1 cellular context compared by ENCODE assay signal in genomic region chr5:178208540-178209227, GRCh38.
TF ChIP-seq lines count a peak whose summit lies in the region.

No MANE protein-coding gene starts in this region.

TF ChIP-seq in H1, 55 proteins besides CTCF, POLR2A, EP300 and RAD21:
- no peak for TF ChIP-seq CEBPB (IDR thresholded peaks at IDR 0.05; ENCODE audit: low read depth, low read length)
- peak; percentile 65 for TF ChIP-seq POLR2AphosphoS5 (IDR thresholded peaks at IDR 0.05; ENCODE audit: low read depth, low read length)
